Comparison of ENCODE assay signal across 1 cellular context in the genomic region with DNA sequence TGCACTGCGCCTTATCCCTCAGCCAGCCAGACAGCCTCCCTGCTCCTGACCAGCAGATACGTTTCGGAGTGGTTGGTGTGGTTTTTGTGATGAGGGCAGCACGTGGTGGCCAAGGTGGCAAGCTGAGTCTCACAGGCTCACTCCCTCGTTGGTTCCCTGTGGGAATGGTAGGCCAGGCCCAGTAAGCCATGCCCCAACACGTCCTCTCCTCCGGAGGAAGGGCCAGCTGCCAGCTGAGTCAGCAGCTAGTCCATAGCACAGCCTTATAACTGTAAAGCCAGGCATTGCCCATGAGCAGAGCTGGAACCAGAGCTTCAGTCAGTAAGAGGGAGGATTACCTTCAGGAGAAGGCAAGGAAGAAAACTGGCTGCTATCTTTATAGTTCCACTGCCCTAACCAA.
A peak's percentile ranks its signal among the peaks of the same experiment; 100 is the strongest.
TF ChIP-seq lines count a peak whose summit lies in the region.

No MANE protein-coding gene starts in this region.

TF ChIP-seq in K562, 482 proteins besides CTCF, POLR2A, EP300 and RAD21:
- no peak for TF ChIP-seq ZFP36 (IDR thresholded peaks at IDR 0.05; ENCODE audit: low read depth, low read length, partially characterized antibody)
- no peak for TF ChIP-seq ETV1 (tag; conservative IDR thresholded peaks at IDR 0.05; ENCODE audit: low read depth)
- no peak for TF ChIP-seq RBM15 (IDR thresholded peaks at IDR 0.05; ENCODE audit: insufficient read depth, low read length)
- 0 out of 2 replicates have a peak, but pooled peaks have one; percentile 39 for TF ChIP-seq POLR2AphosphoS2 (IDR thresholded peaks at IDR 0.05; ENCODE audit: low read length)
- TF ChIP-seq SMARCA5 (IDR thresholded peaks at IDR 0.05) = no peak
- 0 out of 2 replicates have a peak, but pooled peaks have one; percentile 47 for TF ChIP-seq POLR2G (IDR thresholded peaks at IDR 0.05; ENCODE audit: low read depth, low read length)
TF ChIP-seq in K562: peak in this region for 2.
